1 cellular context compared by ENCODE assay signal in the genomic region with DNA sequence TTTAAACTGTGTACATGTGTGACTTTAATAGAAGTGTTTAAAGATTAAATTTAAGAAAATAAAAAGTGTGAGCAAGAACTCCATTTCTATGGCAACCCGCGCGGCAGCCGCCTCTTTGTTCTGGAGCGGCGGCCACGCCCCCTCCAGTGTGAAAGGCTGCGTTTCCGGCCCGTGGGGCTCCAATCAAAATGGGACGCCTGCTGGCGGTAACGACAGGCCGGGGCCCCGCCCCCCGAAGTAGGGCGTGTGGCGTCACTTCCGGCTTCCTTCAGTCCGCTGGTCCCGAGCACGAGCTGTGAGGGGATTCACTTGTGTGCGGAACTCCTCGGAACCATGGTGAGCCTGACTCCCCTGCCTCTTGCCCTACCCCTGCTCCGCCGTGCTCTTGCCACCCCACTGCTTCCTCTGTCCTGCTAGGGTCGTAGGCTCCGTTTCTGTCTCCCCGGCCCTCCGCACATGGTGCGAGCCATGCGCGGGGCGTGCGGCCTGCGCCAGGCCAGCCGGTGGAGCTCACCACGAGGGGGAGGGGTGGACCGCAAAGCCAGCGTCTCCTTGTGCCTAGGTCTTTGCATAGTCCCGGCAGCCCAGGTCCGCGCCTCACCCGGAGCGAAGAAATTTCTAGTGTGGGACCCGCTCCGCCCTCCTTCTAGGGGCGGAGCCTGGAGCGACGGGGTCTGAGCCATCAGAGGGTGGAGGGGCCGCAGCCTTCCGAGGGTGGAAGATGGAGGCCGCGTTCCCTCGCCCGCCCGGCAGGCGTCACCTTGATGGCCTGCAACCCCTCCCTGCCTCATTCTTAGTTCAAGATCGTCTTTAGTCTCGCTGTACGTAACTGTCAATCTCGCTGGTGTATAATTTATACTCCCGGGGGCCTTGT.
TF ChIP-seq lines count a peak whose summit lies in the region.

A gene (plus strand): TSS at position 271 of the 874 bp plus-strand sequence. CDS start 63 bp downstream, at position 334.

TF ChIP-seq in WTC11, 78 proteins besides CTCF, POLR2A, EP300 and RAD21 (continued from another document):
- TF ChIP-seq ZNF121 (CRISPR knock-in tag; IDR thresholded peaks at IDR 0.05) (no peak), SOX15 (CRISPR knock-in tag; IDR thresholded peaks at IDR 0.05) (no peak), ATF1 (CRISPR knock-in tag; IDR thresholded peaks at IDR 0.05) (0 out of 2 replicates have a peak, but pooled peaks have one; percentile 70), ZNF416 (CRISPR knock-in tag; IDR thresholded peaks at IDR 0.05) (0 out of 2 replicates have a peak, but pooled peaks have one; percentile 58), TEAD1 (CRISPR knock-in tag; IDR thresholded peaks at IDR 0.05) (peak; percentile 88), SMAD3 (CRISPR knock-in tag; IDR thresholded peaks at IDR 0.05; ENCODE audit: borderline replicate concordance) (peak; percentile 60; the same call in 1 of the 2 replicates), JUN (CRISPR knock-in tag; IDR thresholded peaks at IDR 0.05) (peak; percentile 57; the same call in 1 of the 2 replicates), TP53 (CRISPR knock-in tag; IDR thresholded peaks at IDR 0.05) (no peak), CBFB (CRISPR knock-in tag; IDR thresholded peaks at IDR 0.05; ENCODE audit: low read depth) (no peak), SMAD4 (CRISPR knock-in tag; IDR thresholded peaks at IDR 0.05) (no peak), GABPB1 (CRISPR knock-in tag; IDR thresholded peaks at IDR 0.05) (peak; percentile 86), FOXK1 (CRISPR knock-in tag; IDR thresholded peaks at IDR 0.05) (peak; percentile 73), NR1H2 (CRISPR knock-in tag; IDR thresholded peaks at IDR 0.05) (no peak), CREB1 (CRISPR knock-in tag; IDR thresholded peaks at IDR 0.05) (peak; percentile 78), TCF7 (CRISPR knock-in tag; IDR thresholded peaks at IDR 0.05; ENCODE audit: low read depth) (no peak), ZNF232 (CRISPR knock-in tag; IDR thresholded peaks at IDR 0.05) (0 out of 2 replicates have a peak, but pooled peaks have one; percentile 62), ETV6 (CRISPR knock-in tag; IDR thresholded peaks at IDR 0.05) (peak; percentile 89)
- TF ChIP-seq, protein P1, sequence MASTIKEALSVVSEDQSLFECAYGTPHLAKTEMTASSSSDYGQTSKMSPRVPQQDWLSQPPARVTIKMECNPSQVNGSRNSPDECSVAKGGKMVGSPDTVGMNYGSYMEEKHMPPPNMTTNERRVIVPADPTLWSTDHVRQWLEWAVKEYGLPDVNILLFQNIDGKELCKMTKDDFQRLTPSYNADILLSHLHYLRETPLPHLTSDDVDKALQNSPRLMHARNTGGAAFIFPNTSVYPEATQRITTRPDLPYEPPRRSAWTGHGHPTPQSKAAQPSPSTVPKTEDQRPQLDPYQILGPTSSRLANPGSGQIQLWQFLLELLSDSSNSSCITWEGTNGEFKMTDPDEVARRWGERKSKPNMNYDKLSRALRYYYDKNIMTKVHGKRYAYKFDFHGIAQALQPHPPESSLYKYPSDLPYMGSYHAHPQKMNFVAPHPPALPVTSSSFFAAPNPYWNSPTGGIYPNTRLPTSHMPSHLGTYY (CRISPR knock-in tag; IDR thresholded peaks at IDR 0.05): peak; percentile 84
- TF ChIP-seq, protein P2, sequence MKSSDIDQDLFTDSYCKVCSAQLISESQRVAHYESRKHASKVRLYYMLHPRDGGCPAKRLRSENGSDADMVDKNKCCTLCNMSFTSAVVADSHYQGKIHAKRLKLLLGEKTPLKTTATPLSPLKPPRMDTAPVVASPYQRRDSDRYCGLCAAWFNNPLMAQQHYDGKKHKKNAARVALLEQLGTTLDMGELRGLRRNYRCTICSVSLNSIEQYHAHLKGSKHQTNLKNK (CRISPR knock-in tag; IDR thresholded peaks at IDR 0.05): no peak
- TF ChIP-seq, protein P3, sequence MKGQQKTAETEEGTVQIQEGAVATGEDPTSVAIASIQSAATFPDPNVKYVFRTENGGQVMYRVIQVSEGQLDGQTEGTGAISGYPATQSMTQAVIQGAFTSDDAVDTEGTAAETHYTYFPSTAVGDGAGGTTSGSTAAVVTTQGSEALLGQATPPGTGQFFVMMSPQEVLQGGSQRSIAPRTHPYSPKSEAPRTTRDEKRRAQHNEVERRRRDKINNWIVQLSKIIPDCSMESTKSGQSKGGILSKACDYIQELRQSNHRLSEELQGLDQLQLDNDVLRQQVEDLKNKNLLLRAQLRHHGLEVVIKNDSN (CRISPR knock-in tag; IDR thresholded peaks at IDR 0.05): peak; percentile 54; the same call in 1 of the 2 replicates
- TF ChIP-seq, protein P4, sequence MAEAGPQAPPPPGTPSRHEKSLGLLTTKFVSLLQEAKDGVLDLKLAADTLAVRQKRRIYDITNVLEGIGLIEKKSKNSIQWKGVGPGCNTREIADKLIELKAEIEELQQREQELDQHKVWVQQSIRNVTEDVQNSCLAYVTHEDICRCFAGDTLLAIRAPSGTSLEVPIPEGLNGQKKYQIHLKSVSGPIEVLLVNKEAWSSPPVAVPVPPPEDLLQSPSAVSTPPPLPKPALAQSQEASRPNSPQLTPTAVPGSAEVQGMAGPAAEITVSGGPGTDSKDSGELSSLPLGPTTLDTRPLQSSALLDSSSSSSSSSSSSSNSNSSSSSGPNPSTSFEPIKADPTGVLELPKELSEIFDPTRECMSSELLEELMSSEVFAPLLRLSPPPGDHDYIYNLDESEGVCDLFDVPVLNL (CRISPR knock-in tag; IDR thresholded peaks at IDR 0.05; ENCODE audit: borderline replicate concordance, low read depth): 0 out of 2 replicates have a peak, but pooled peaks have one; percentile 19
- TF ChIP-seq, protein P5, sequence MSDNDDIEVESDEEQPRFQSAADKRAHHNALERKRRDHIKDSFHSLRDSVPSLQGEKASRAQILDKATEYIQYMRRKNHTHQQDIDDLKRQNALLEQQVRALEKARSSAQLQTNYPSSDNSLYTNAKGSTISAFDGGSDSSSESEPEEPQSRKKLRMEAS (CRISPR knock-in tag; IDR thresholded peaks at IDR 0.05): peak; percentile 98
- TF ChIP-seq, protein P6, sequence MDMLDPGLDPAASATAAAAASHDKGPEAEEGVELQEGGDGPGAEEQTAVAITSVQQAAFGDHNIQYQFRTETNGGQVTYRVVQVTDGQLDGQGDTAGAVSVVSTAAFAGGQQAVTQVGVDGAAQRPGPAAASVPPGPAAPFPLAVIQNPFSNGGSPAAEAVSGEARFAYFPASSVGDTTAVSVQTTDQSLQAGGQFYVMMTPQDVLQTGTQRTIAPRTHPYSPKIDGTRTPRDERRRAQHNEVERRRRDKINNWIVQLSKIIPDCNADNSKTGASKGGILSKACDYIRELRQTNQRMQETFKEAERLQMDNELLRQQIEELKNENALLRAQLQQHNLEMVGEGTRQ (CRISPR knock-in tag; IDR thresholded peaks at IDR 0.05): no peak
